Comparison of ENCODE assay signal across 8 cellular contexts in genomic region chr6:88870728-88871330, GRCh38.
A peak's percentile ranks its signal among the peaks of the same experiment; 100 is the strongest.
DNase-seq lines count a peak whose midpoint lies in the region; ATAC-seq and TF ChIP-seq lines count a peak whose summit lies in the region.

No MANE protein-coding gene starts in this region.

- no peak overlapping the region for H3K9ac ChIP-seq in liver (ENCODE audit: low read depth in 1 of 2, low read length in 2 of 2)

- ATAC-seq in GM21576 (IDR thresholded peaks at IDR 0.05; ENCODE audit: unreplicated experiment) = no peak

- TF ChIP-seq POLR2A in thyroid gland (IDR thresholded peaks at IDR 0.05) = no peak

- no peaks in the 10 kb centered on the region for H3K9me3 ChIP-seq in liver (ENCODE audit: control insufficient read depth in 4 of 4, low read length in 3 of 4)
- H3K9me3 ChIP-seq in thyroid gland = no peaks in the 10 kb centered on the region

- no peaks in the 10 kb centered on the region for H3K27me3 ChIP-seq in liver (ENCODE audit: control insufficient read depth in 4 of 4, insufficient read depth in 4 of 4, low read length in 3 of 4)
- no peaks in the 10 kb centered on the region for H3K27me3 ChIP-seq in thyroid gland

- intact Hi-C loops in thyroid gland (cut with DNase I) = loop anchor here (10.0 kb wide), 1 partner anchor 936 kb away; no protein-coding TSS in a partner anchor

- WGBS in liver = 3% methylated on average over 1 of the region's 1 CpG
- WGBS in thyroid gland, 2 donors = 0 to 2% methylated on average over 1 of the region's 1 CpG

- peak; percentile 92 to 93 for TF ChIP-seq RAD21 in liver (IDR thresholded peaks at IDR 0.05)

- H3K4me1 ChIP-seq in liver (ENCODE audit: control insufficient read depth in 4 of 4, insufficient read depth in 4 of 4, low read length in 3 of 4) = peaks cover 0 to 22% (median 4%) of the 10 kb centered on the region in 4 donors
- H3K4me1 ChIP-seq in thyroid gland = no peaks in the 10 kb centered on the region

- DNase-seq in activated T-cell treated with anti-CD3 and anti-CD28 coated beads for 24 hours (ENCODE audit: low read depth) (peak; percentile 17), RPMI7951 (ENCODE audit: low read depth) (peak; percentile 47), thyroid gland (peak; percentile 12 to 28)
- DNase-seq in activated T-cell treated with anti-CD3 and anti-CD28 coated beads, Interleukin-2, amount 50 U/mL, for 48 hours = no peak
- peak; percentile 48 for DNase-seq in Jurkat, Clone E6-1 (ENCODE audit: low read depth, low spot score)
- DNase-seq in central memory CD4-positive, alpha-beta T cell = peak; percentile 35

- TF ChIP-seq CTCF in liver (IDR thresholded peaks at IDR 0.05; ENCODE audit: low read depth, low read length, missing input control) (peak; percentile 71), thyroid gland (IDR thresholded peaks at IDR 0.05) (peak in 4 of 6 experiments; percentile 48 to 73 (median 69))

- H3K36me3 ChIP-seq in liver (ENCODE audit: control insufficient read depth in 4 of 4, insufficient read depth in 3 of 4, low read depth in 1 of 4, low read length in 3 of 4) (no peaks in the 10 kb centered on the region), thyroid gland (no peaks in the 10 kb centered on the region)

- no peak overlapping the region for H3K4me3 ChIP-seq in Jurkat, Clone E6-1 (ENCODE audit: low read length)
- H3K4me3 ChIP-seq in liver (ENCODE audit: low read depth in 1 of 3, low read length in 3 of 3) = no peak overlapping the region
- H3K4me3 ChIP-seq in thyroid gland (replicated peaks in 1 of 3) = no peak overlapping the region

- no peak overlapping the region for H3K27ac ChIP-seq in liver (ENCODE audit: low read depth in 1 of 2, low read length in 2 of 2)
- no peak overlapping the region for H3K27ac ChIP-seq in thyroid gland

TF ChIP-seq in liver, 16 proteins besides CTCF, POLR2A, EP300 and RAD21:
- TF ChIP-seq EGR1 (IDR thresholded peaks at IDR 0.05; ENCODE audit: low read depth in 2 of 2) (no peak), RXRA (IDR thresholded peaks at IDR 0.05) (no peak), FOXA2 (IDR thresholded peaks at IDR 0.05) (no peak), HNF4G (IDR thresholded peaks at IDR 0.05) (no peak), YY1 (IDR thresholded peaks at IDR 0.05) (peak; percentile 39)

Comparison
In these comparisons a context has a peak if more than half of its experiments do, and no peak if none do; other contexts are left out.
1. DNase-seq: peak in activated T-cell treated with anti-CD3 and anti-CD28 coated beads for 24 hours (single experiment), Jurkat, Clone E6-1 (single experiment), RPMI7951 (single experiment), central memory CD4-positive, alpha-beta T cell (single experiment) and thyroid gland (2 of 2); none in activated T-cell treated with anti-CD3 and anti-CD28 coated beads, Interleukin-2, amount 50 U/mL, for 48 hours (0 of 2).